9 cellular contexts compared by ENCODE assay signal in the genomic region with DNA sequence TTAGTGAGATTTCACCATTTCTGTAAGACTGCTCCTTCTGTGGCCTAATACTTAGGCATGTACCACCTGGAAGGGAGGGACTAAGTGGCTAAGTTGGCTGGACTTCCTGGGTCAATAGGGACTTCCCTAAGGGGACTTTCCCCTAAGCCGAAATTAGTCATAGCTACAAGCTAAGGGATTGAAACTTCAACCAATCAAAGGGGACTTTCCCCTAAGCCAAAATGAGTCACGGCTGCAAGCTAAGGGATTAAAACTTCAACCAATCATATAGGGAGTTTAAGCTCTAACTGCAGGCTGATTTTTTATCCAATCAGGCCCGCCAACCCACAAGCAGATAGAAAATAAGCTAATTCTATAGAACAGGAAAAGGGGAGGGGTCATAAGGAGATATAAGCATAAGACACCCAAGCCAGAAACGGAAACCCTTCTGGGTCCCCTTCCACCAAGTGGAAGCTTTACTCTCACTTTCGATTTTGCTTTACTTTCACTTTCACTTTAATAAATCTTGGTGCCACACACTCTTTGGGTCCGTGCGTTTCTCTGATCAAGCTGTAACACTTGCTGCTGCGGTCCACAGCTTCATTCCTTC.
DNase-seq lines count a peak whose midpoint lies in the region; ATAC-seq and TF ChIP-seq lines count a peak whose summit lies in the region.
"Had no signal": no experiment of that assay in that cellular context is flagged by ENCODE, and none has a peak within 500 bp of the region (broad histone marks: within the 10 kb centered on the region; RNA-seq: fewer than 3 reads in every experiment).

No MANE protein-coding gene starts in this region.

- no peaks in the 10 kb centered on the region for H3K9me3 Mint-ChIP-seq in activated naive CD8-positive, alpha-beta T cell treated with anti-CD3 and anti-CD28 coated beads for 36 hours
- H3K9me3 Mint-ChIP-seq in activated naive CD8-positive, alpha-beta T cell treated with anti-CD3 and anti-CD28 coated beads, Interleukin-2, amount 50 U/mL, for 24 hours = no peaks in the 10 kb centered on the region
- H3K9me3 Mint-ChIP-seq in T-cell (no peaks in the 10 kb centered on the region), type B pancreatic cell (no peaks in the 10 kb centered on the region)

- H3K4me1 Mint-ChIP-seq in activated naive CD8-positive, alpha-beta T cell treated with anti-CD3 and anti-CD28 coated beads for 36 hours = no peaks in the 10 kb centered on the region
- no peaks in the 10 kb centered on the region for H3K4me1 Mint-ChIP-seq in activated naive CD8-positive, alpha-beta T cell treated with anti-CD3 and anti-CD28 coated beads, Interleukin-2, amount 50 U/mL, for 24 hours
- H3K4me1 Mint-ChIP-seq in T-cell = peaks cover 8 to 17% (median 10%) of the 10 kb centered on the region in 3 donors
- no peaks in the 10 kb centered on the region for H3K4me1 Mint-ChIP-seq in type B pancreatic cell (ENCODE audit: unreplicated experiment)

- H3K27me3 Mint-ChIP-seq in activated naive CD8-positive, alpha-beta T cell treated with anti-CD3 and anti-CD28 coated beads for 36 hours = no peaks in the 10 kb centered on the region
- no peaks in the 10 kb centered on the region for H3K27me3 Mint-ChIP-seq in activated naive CD8-positive, alpha-beta T cell treated with anti-CD3 and anti-CD28 coated beads, Interleukin-2, amount 50 U/mL, for 24 hours
- H3K27me3 Mint-ChIP-seq in T-cell = no peaks in the 10 kb centered on the region
- no peaks in the 10 kb centered on the region for H3K27me3 Mint-ChIP-seq in type B pancreatic cell

- no peak for ATAC-seq in activated naive CD8-positive, alpha-beta T cell treated with anti-CD3 and anti-CD28 coated beads, Interleukin-2, amount 50 U/mL, for 24 hours
- ATAC-seq in HG03039 (IDR thresholded peaks at IDR 0.05; ENCODE audit: unreplicated experiment) = peak; percentile 76
- peak in 2 of 4 experiments; percentile 37 to 67 for ATAC-seq in T-cell (replicated peaks in 1 of 4)
- no peak for ATAC-seq in GM18498 (IDR thresholded peaks at IDR 0.05; ENCODE audit: unreplicated experiment)

- H3K9me3 ChIP-seq in tibial artery = no peaks in the 10 kb centered on the region

- H3K27ac ChIP-seq in tibial artery = peak overlapping the region in 1 of 2 donors; percentile 34
- H3K27ac ChIP-seq: epithelial cell of prostate had no signal

- no peak overlapping the region for H3K4me3 Mint-ChIP-seq in activated naive CD8-positive, alpha-beta T cell treated with anti-CD3 and anti-CD28 coated beads for 36 hours
- H3K4me3 Mint-ChIP-seq in activated naive CD8-positive, alpha-beta T cell treated with anti-CD3 and anti-CD28 coated beads, Interleukin-2, amount 50 U/mL, for 24 hours = no peak overlapping the region
- H3K4me3 Mint-ChIP-seq in T-cell (peak overlapping the region in 2 of 3 donors; percentile 54 to 60), type B pancreatic cell (no peak overlapping the region)

- peak overlapping the region; percentile 11 to 34 for H3K4me3 ChIP-seq in tibial artery

- H3K27me3 ChIP-seq in tibial artery = no peaks in the 10 kb centered on the region

- TF ChIP-seq CTCF in tibial artery (IDR thresholded peaks at IDR 0.05) (no peak), type B pancreatic cell (conservative IDR thresholded peaks at IDR 0.05) (no peak)

- peak; percentile 0 for DNase-seq in activated naive CD8-positive, alpha-beta T cell treated with anti-CD3 and anti-CD28 coated beads for 36 hours
- no peak for DNase-seq in activated naive CD8-positive, alpha-beta T cell treated with anti-CD3 and anti-CD28 coated beads, Interleukin-2, amount 50 U/mL, for 24 hours
- peak in 6 of 34 experiments; percentile 0 to 3 (median 1) for DNase-seq in T-cell
- no peak for DNase-seq in tibial artery
- DNase-seq in type B pancreatic cell (ENCODE audit: extremely low spot score, unreplicated experiment) = no peak
- no peak for DNase-seq in HEK293T (ENCODE audit: extremely low spot score)

- no peaks in the 10 kb centered on the region for H3K36me3 Mint-ChIP-seq in activated naive CD8-positive, alpha-beta T cell treated with anti-CD3 and anti-CD28 coated beads for 36 hours
- H3K36me3 Mint-ChIP-seq in activated naive CD8-positive, alpha-beta T cell treated with anti-CD3 and anti-CD28 coated beads, Interleukin-2, amount 50 U/mL, for 24 hours (ENCODE audit: low read depth) = no peaks in the 10 kb centered on the region
- H3K36me3 Mint-ChIP-seq in T-cell (no peaks in the 10 kb centered on the region), type B pancreatic cell (no peaks in the 10 kb centered on the region)

- no peak overlapping the region for H3K27ac Mint-ChIP-seq in activated naive CD8-positive, alpha-beta T cell treated with anti-CD3 and anti-CD28 coated beads for 36 hours
- H3K27ac Mint-ChIP-seq in activated naive CD8-positive, alpha-beta T cell treated with anti-CD3 and anti-CD28 coated beads, Interleukin-2, amount 50 U/mL, for 24 hours = no peak overlapping the region
- H3K27ac Mint-ChIP-seq in T-cell = peak overlapping the region in 1 of 2 donors; percentile 61
- H3K27ac Mint-ChIP-seq in type B pancreatic cell = no peak overlapping the region

- intact Hi-C loops in tibial artery (cut with DNase I; ENCODE audit: low total_unique reads) = no loop called here

- peaks cover 0 to 9% (median 0%) of the 10 kb centered on the region in 4 donors for H3K4me1 ChIP-seq in tibial artery

- CTCF ChIA-PET in T-cell (lab: Charles Lee) = no interaction called here
- CTCF ChIA-PET in HEK293T (lab: Yijun Ruan, JAX) = no interaction called here

- H3K36me3 ChIP-seq in tibial artery = no peaks in the 10 kb centered on the region

- POLR2A ChIA-PET in T-cell (lab: Charles Lee) = interaction anchor here in 1 of 2 donors (0.6 kb wide), 1 partner anchor 1259 kb away, joined by 3 read pairs; no protein-coding TSS in a partner anchor
- POLR2A ChIA-PET in HEK293T (lab: Yijun Ruan, JAX) = no interaction called here

TF ChIP-seq in HEK293T, 16 proteins besides CTCF, POLR2A, EP300 and RAD21:
- TF ChIP-seq NFRKB (IDR thresholded peaks at IDR 0.05) (no peak), L3MBTL2 (conservative IDR thresholded peaks at IDR 0.05) (no peak), BHLHE40 (IDR thresholded peaks at IDR 0.05; ENCODE audit: borderline replicate concordance) (no peak), ZNF384 (IDR thresholded peaks at IDR 0.05) (no peak), CTBP1 (IDR thresholded peaks at IDR 0.05; ENCODE audit: borderline replicate concordance) (no peak), LEF1 (IDR thresholded peaks at IDR 0.05; ENCODE audit: borderline replicate concordance) (no peak)

Comparison
In these comparisons a context has a peak if more than half of its experiments do, and no peak if none do; other contexts are left out.
1. H3K4me3 Mint-ChIP-seq: peak in T-cell (2 of 3); none in activated naive CD8-positive, alpha-beta T cell treated with anti-CD3 and anti-CD28 coated beads for 36 hours (single experiment), activated naive CD8-positive, alpha-beta T cell treated with anti-CD3 and anti-CD28 coated beads, Interleukin-2, amount 50 U/mL, for 24 hours (single experiment) and type B pancreatic cell (single experiment).